In the genomic region with DNA sequence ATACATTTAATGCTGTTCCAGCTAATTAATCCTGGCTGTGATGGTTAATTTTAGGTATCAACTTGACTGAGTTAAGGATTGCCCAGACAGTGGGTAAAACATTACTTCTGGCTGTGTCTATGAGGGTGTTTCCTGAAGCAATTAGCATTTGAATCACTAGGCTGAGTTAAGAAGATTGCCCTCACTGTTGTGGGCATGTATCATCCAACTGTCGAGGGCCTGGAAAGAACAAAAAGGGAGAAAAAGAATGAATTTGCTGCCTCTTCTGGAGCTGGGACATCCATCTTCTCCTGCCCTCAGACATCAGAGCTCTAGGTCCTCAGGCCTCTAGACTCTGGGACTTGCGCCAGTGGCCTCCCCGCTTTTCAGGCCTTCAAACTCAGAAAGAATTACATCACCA, we compare ENCODE assay signal across 25 cellular contexts. TPM values are rescaled to one million over a fixed set of nuclear protein-coding genes. Genes with fewer than 3 reads are reported as not detected.
DNase-seq lines count a peak whose midpoint lies in the region; ATAC-seq, FAIRE-seq and TF ChIP-seq lines count a peak whose summit lies in the region.
"Had no signal": no experiment of that assay in that cellular context is flagged by ENCODE, and none has a peak within 500 bp of the region (broad histone marks: within the 10 kb centered on the region; RNA-seq: fewer than 3 reads in every experiment).

No MANE protein-coding gene starts in this region.

- H4K20me1 ChIP-seq in H9 (ENCODE audit: control insufficient read depth, insufficient read depth, insufficient read length): no peaks in the 10 kb centered on the region
- H4K20me1 ChIP-seq in H1 (replicated peaks in 1 of 2; ENCODE audit: control insufficient read depth in 1 of 2, insufficient read depth in 2 of 2, low read length in 2 of 2): no peaks in the 10 kb centered on the region

- POLR2A ChIA-PET in A673 (lab: Charles Lee; ENCODE audit: low non-redundant PET) (no interaction called here), H1 (lab: Charles Lee; ENCODE audit: partially characterized antibody) (interaction anchor here (0.6 to 1.3 kb wide), 3 partner anchors 13 to 104 kb away, joined by 3 read pairs; no protein-coding TSS in a partner anchor)

- H3K56ac ChIP-seq in H9 (ENCODE audit: insufficient read length, low read depth, low read length): no peak overlapping the region
- no peak overlapping the region for H3K56ac ChIP-seq in H1 (replicated peaks; ENCODE audit: insufficient read length, low read depth, low read length)

- H3K27me3 Mint-ChIP-seq in H9 (ENCODE audit: low read depth): no peaks in the 10 kb centered on the region; the same call in 1 of the 2 replicates
- H3K27me3 Mint-ChIP-seq: CD4-positive, CD25-positive, alpha-beta regulatory T cell had no signal

- H3K4me3 Mint-ChIP-seq in H9: peak overlapping the region in 1 of 2 experiments; percentile 25; a peak in 1 of 5 replicates
- H3K4me3 Mint-ChIP-seq: CD4-positive, CD25-positive, alpha-beta regulatory T cell had no signal

- H3K36me3 ChIP-seq in A673 (ENCODE audit: insufficient read depth, low read length, poor library complexity, severe bottlenecking) (no peaks in the 10 kb centered on the region), H1 (ENCODE audit: control insufficient read depth in 2 of 4, insufficient read depth in 4 of 4, low read length in 3 of 4) (no peaks in the 10 kb centered on the region), left lung (no peaks in the 10 kb centered on the region)
- H3K36me3 ChIP-seq: MG63, Peyer's patch had no signal

- no peak overlapping the region for H3K4me2 ChIP-seq in H9 (ENCODE audit: insufficient read depth, insufficient read length, low read length)
- H3K4me2 ChIP-seq in H1 (ENCODE audit: insufficient read depth in 1 of 2, low read depth in 2 of 2, low read length in 2 of 2): peak overlapping the region; percentile 27 to 37; a peak in 2 of 4 replicates

- H2BK20ac ChIP-seq in H9 (ENCODE audit: low read depth, low read length, poor library complexity, severe bottlenecking) (no peak overlapping the region), H1 (ENCODE audit: low read length) (no peak overlapping the region)

- H3K4me1 Mint-ChIP-seq in H9: peaks cover 21 to 24% of the 10 kb centered on the region in 2 experiments

- H2AFZ ChIP-seq in H9 (ENCODE audit: low read length): no peak overlapping the region
- no peak overlapping the region for H2AFZ ChIP-seq in H1 (ENCODE audit: low read length)
- H2AFZ ChIP-seq: GM23248 had no signal

- H4K5ac ChIP-seq in H9 (ENCODE audit: insufficient read length, low read depth, low read length) (no peak overlapping the region), H1 (ENCODE audit: insufficient read length, low read depth, low read length) (no peak overlapping the region)

- no peak overlapping the region for H3K23ac ChIP-seq in H9 (ENCODE audit: insufficient read length, low read depth, low read length)
- H3K23ac ChIP-seq in H1 (ENCODE audit: insufficient read length): no peak overlapping the region

- no peaks in the 10 kb centered on the region for H3K4me1 ChIP-seq in A673 (ENCODE audit: insufficient read depth, low read length, poor library complexity, severe bottlenecking)
- peaks cover 8% of the 10 kb centered on the region; the same call in 1 of the 2 replicates for H3K4me1 ChIP-seq in H9 (ENCODE audit: insufficient read depth, low read length)
- H3K4me1 ChIP-seq in H1 (replicated peaks in 1 of 4; ENCODE audit: control insufficient read depth in 3 of 4, insufficient read depth in 4 of 4, low read length in 3 of 4): peaks cover 2 to 15% (median 7%) of the 10 kb centered on the region in 4 experiments; a peak in 4 of 7 replicates
- no peaks in the 10 kb centered on the region for H3K4me1 ChIP-seq in left lung
- H3K4me1 ChIP-seq: Peyer's patch had no signal

- no TSS peak for BruUV-seq in A673 (replicated peaks; lab: Mats Ljungman, UMichigan)

- H3K27ac Mint-ChIP-seq in H9: peak overlapping the region in 2 of 3 experiments; percentile 34 to 73; a peak in 3 of 7 replicates
- H3K27ac Mint-ChIP-seq: CD4-positive, CD25-positive, alpha-beta regulatory T cell had no signal

- H3K4me3 ChIP-seq in A673 (ENCODE audit: low read depth, low read length, poor library complexity, severe bottlenecking): no peak overlapping the region
- no peak overlapping the region; a peak in 1 of 8 replicates for H3K4me3 ChIP-seq in H1 (ENCODE audit: extremely low read depth in 1 of 4, insufficient read depth in 2 of 4, low read depth in 3 of 4, low read length in 4 of 4)
- H3K4me3 ChIP-seq in left lung: no peak overlapping the region
- H3K4me3 ChIP-seq: GM23248, MG63, Peyer's patch, SK-N-MC had no signal

- no peak overlapping the region for H4K8ac ChIP-seq in H9 (replicated peaks; ENCODE audit: insufficient read length, low read depth, low read length)
- no peak overlapping the region for H4K8ac ChIP-seq in H1 (ENCODE audit: extremely low read depth, insufficient read depth, low read length)

- H3K4ac ChIP-seq in H9 (ENCODE audit: low read depth, low read length) (no peak overlapping the region), H1 (replicated peaks; ENCODE audit: insufficient read length, low read depth, low read length) (no peak overlapping the region)

- WGBS in H9 (ENCODE audit: extremely low coverage, insufficient read length, low lambda C conversion rate): no CpG with 5 or more reads among the region's 3 CpGs
- 70% methylated on average over 3 of the region's 3 CpGs; no CpG with 5 or more reads in 1 of the 2 experiments for WGBS in H1 (ENCODE audit: extremely low coverage in 1 of 2, insufficient coverage in 1 of 2, insufficient read length in 1 of 2, insufficient replicate concordance in 2 of 2, low coverage in 1 of 2, low lambda C conversion rate in 2 of 2, missing lambda C conversion rate in 1 of 2), 2 experiments

- H2BK120ac ChIP-seq in H9 (ENCODE audit: low read depth, low read length, poor library complexity, severe bottlenecking) (no peak overlapping the region), H1 (replicated peaks; ENCODE audit: low read depth, low read length) (no peak overlapping the region)

- H3K9ac ChIP-seq in H9 (ENCODE audit: extremely low read depth, insufficient read length, low read length) (no peak overlapping the region), H1 (replicated peaks in 1 of 4; ENCODE audit: extremely low read depth in 1 of 4, low read depth in 3 of 4, low read length in 3 of 4) (no peak overlapping the region)
- H3K9ac ChIP-seq: GM23248 had no signal

- H3K27ac ChIP-seq in A673 (ENCODE audit: low read depth, low read length, poor library complexity, severe bottlenecking): no peak overlapping the region
- no peak overlapping the region for H3K27ac ChIP-seq in H9 (ENCODE audit: insufficient read length, low read depth, low read length)
- no peak overlapping the region for H3K27ac ChIP-seq in H1 (ENCODE audit: low read depth, low read length)
- no peak overlapping the region for H3K27ac ChIP-seq in left lung
- H3K27ac ChIP-seq: GM23248, Peyer's patch, SK-N-MC had no signal

- no peak for TF ChIP-seq POLR2A in H1 (IDR thresholded peaks at IDR 0.05; ENCODE audit: control extremely low read depth in 1 of 2, low read depth in 2 of 2, low read length in 2 of 2)

- no peak overlapping the region for H3T11ph ChIP-seq in H9 (ENCODE audit: low read length)

- DNase-seq in A673 (ENCODE audit: low spot score) (peak; percentile 38), H9 (no peak), H1 (ENCODE audit: low read depth in 1 of 2, low spot score in 2 of 2) (no peak), kidney tubule cell (ENCODE audit: low spot score) (peak; percentile 16), HPDE6-E6E7 (ENCODE audit: extremely low spot score) (no peak), amniotic stem cell (lab: John Stamatoyannopoulos, UW) (no peak), left lung (no peak)
- DNase-seq: 8988T; CD4-positive, CD25-positive, alpha-beta regulatory T cell; DMS153; DND-41; GM23248; IMR-90; KG1; MG63; NCI-H1105 treated with DMSO at 0.1 percent for 48 hours; NCI-H146; NCI-H2029 treated with DMSO at 0.1 percent for 48 hours; NCI-H526 treated with DMSO at 0.1 percent for 48 hours; OCI-M1; Peyer's patch; SIG-M5 had no signal

- H3K14ac ChIP-seq in H9 (ENCODE audit: insufficient read depth, low read length): no peak overlapping the region
- H3K14ac ChIP-seq in H1 (ENCODE audit: insufficient read length): no peak overlapping the region

- no peaks in the 10 kb centered on the region for H3K23me2 ChIP-seq in H9 (ENCODE audit: insufficient read length, low read depth, low read length, poor library complexity, severe bottlenecking)
- no peaks in the 10 kb centered on the region for H3K23me2 ChIP-seq in H1 (ENCODE audit: low read depth, low read length)

- no peak for TF ChIP-seq RAD21 in H1 (IDR thresholded peaks at IDR 0.05 in 1 of 2, conservative IDR thresholded peaks at IDR 0.05 in 1 of 2; ENCODE audit: low read depth in 2 of 2, low read length in 2 of 2)

- TF ChIP-seq EP300 in H1 (IDR thresholded peaks at IDR 0.05; ENCODE audit: borderline replicate concordance in 1 of 2, low read depth in 2 of 2, low read length in 2 of 2): no peak

- H2BK5ac ChIP-seq in H9 (ENCODE audit: insufficient read length, low read length) (no peak overlapping the region), H1 (ENCODE audit: low read depth, low read length) (no peak overlapping the region; the same call in 1 of the 2 replicates)

- H3K18ac ChIP-seq in H9 (ENCODE audit: insufficient read length, low read depth, low read length) (no peak overlapping the region), H1 (ENCODE audit: extremely low read depth, low read length) (no peak overlapping the region)

- H3K27me3 ChIP-seq in A673 (replicated peaks; ENCODE audit: insufficient read depth, low read depth, low read length, poor library complexity) (no peaks in the 10 kb centered on the region), H9 (ENCODE audit: insufficient read depth, low read length) (no peaks in the 10 kb centered on the region), H1 (replicated peaks in 1 of 4; ENCODE audit: control insufficient read depth in 3 of 4, extremely low read depth in 1 of 4, insufficient read depth in 3 of 4, low read length in 3 of 4) (no peaks in the 10 kb centered on the region), left lung (no peaks in the 10 kb centered on the region)
- H3K27me3 ChIP-seq: MG63, Peyer's patch had no signal

- H2BK15ac ChIP-seq in H9 (ENCODE audit: low read depth, low read length): no peak overlapping the region
- H2BK15ac ChIP-seq in H1 (ENCODE audit: low read length): no peak overlapping the region

- H2AK5ac ChIP-seq in H9 (ENCODE audit: insufficient read length, low read length) (no peak overlapping the region), H1 (ENCODE audit: low read depth, low read length) (no peak overlapping the region)

- H3K79me1 ChIP-seq in H9 (ENCODE audit: insufficient read depth, low read depth, low read length, poor library complexity, severe bottlenecking) (no peaks in the 10 kb centered on the region), H1 (ENCODE audit: low read depth, low read length) (no peaks in the 10 kb centered on the region)

- H4K91ac ChIP-seq in H9 (ENCODE audit: insufficient read length, low read depth, low read length) (no peak overlapping the region), H1 (replicated peaks; ENCODE audit: insufficient read length, low read length) (no peak overlapping the region)

- peak; percentile 85 for FAIRE-seq in H1 (lab: Jason Lieb, UNC)
- FAIRE-seq: HTR-8/SVneo had no signal

- H3K79me2 ChIP-seq in H9 (ENCODE audit: insufficient read depth, low read length) (no peaks in the 10 kb centered on the region), H1 (ENCODE audit: control insufficient read depth in 1 of 2, insufficient read depth in 2 of 2, low read length in 2 of 2) (no peaks in the 10 kb centered on the region)

- no peak for ATAC-seq in left lung
- ATAC-seq: HCT116 had no signal

- intact Hi-C loops in A673 (cut with micrococcal nuclease; ENCODE audit: unreplicated experiment) (no loop called here), left lung (cut with DNase I) (no loop called here)

- H3K36me3 Mint-ChIP-seq in H9 (ENCODE audit: insufficient read depth in 1 of 3, low read depth in 3 of 3): peaks cover 8 to 21% (median 10%) of the 10 kb centered on the region in 3 experiments
- H3K36me3 Mint-ChIP-seq: CD4-positive, CD25-positive, alpha-beta regulatory T cell had no signal

- CTCF ChIA-PET in A673 (lab: Charles Lee): no interaction called here
- CTCF ChIA-PET in H1 (lab: Charles Lee; ENCODE audit: partially characterized antibody): interaction anchor here (1.0 kb wide), 1 partner anchor 86 kb away, joined by 3 read pairs; no protein-coding TSS in a partner anchor

- TF ChIP-seq CTCF in A673 (conservative IDR thresholded peaks at IDR 0.05; ENCODE audit: low read depth, low read length) (no peak), H9 (conservative IDR thresholded peaks at IDR 0.05) (no peak), H1 (IDR thresholded peaks at IDR 0.05; ENCODE audit: control extremely low read depth in 1 of 3, insufficient read depth in 1 of 3, low read depth in 1 of 3, low read length in 3 of 3) (no peak), left lung (IDR thresholded peaks at IDR 0.05) (no peak)

- H3K9me3 Mint-ChIP-seq in H9: peaks cover 18 to 22% of the 10 kb centered on the region in 2 experiments

- no peaks in the 10 kb centered on the region for H3K9me3 ChIP-seq in A673 (ENCODE audit: low read depth, low read length, poor library complexity, severe bottlenecking)
- no peaks in the 10 kb centered on the region for H3K9me3 ChIP-seq in H9 (ENCODE audit: control insufficient read depth, low read depth, low read length)
- peaks cover 7 to 8% of the 10 kb centered on the region in 2 experiments; a peak in 2 of 4 replicates for H3K9me3 ChIP-seq in H1 (ENCODE audit: insufficient read depth in 2 of 2, low read depth in 1 of 2, low read length in 1 of 2)
- peaks cover 0 to 10% of the 10 kb centered on the region in 2 donors for H3K9me3 ChIP-seq in left lung
- H3K9me3 ChIP-seq: MG63 had no signal

- H2BK12ac ChIP-seq in H9 (ENCODE audit: insufficient read length, low read depth, low read length) (no peak overlapping the region), H1 (ENCODE audit: low read depth, low read length) (0 out of 2 replicates have a peak overlapping the region, but pooled peaks have one; percentile 9)

RNA-seq across cellular contexts. Expression of gene SDHAF4, which starts 34.3 kb away (rescaled TPM):
- total RNA-seq in A673 (2021) (9.3 and 12.8 TPM in 2 replicates), H9 (2021) (9.2 and 9.9 TPM in 2 replicates), left lung (10 to 100 TPM in 1 of 2 donors, 1 to 10 TPM in 1; 9.5 to 11.3 TPM)
- total RNA-seq in H1 (2021; fragmentation: NEBNext Ultra II Directional; extraction: Animal tissue kit (Norgen Biotek cat#: 25700)): 14.8 and 14.9 TPM in 2 replicates
- 9.8 and 10.4 TPM in 2 replicates for polyA plus RNA-seq in H1 (2011; rRNA removed)
- polyA plus RNA-seq in H1 (2011; cell fraction: cytosol; rRNA removed): 15.8 TPM
- polyA plus RNA-seq in H1 (2011; cell fraction: nucleus; rRNA removed): 8.6 TPM
- 16.1 to 23.2 TPM (median 18.4 TPM) in 4 replicates for polyA plus RNA-seq in H1 (2012, experiment 1 of 2)
- polyA plus RNA-seq in H1 (2012, experiment 2 of 2): 31.3 TPM
- polyA plus RNA-seq in H1 (2013, experiment 1 of 2): 25.6 TPM
- polyA plus RNA-seq in H1 (2013, experiment 2 of 2): 24.3 TPM
- 2.6 and 3.1 TPM in 2 replicates for polyA minus RNA-seq in H1 (2011; rRNA and poly(A)+ RNA removed)
- 7.7 TPM for polyA minus RNA-seq in H1 (2011; cell fraction: cytosol; rRNA and poly(A)+ RNA removed)
- polyA minus RNA-seq in H1 (2011; cell fraction: nucleus; rRNA and poly(A)+ RNA removed): 11.9 TPM

Comparison
In these comparisons a context has a peak if more than half of its experiments do, and no peak if none do; other contexts are left out.
1. DNase-seq: peak in A673 (single experiment) and kidney tubule cell (single experiment); none in H9 (single experiment), H1 (0 of 2), HPDE6-E6E7 (single experiment), amniotic stem cell (single experiment) and left lung (0 of 2).